15 cellular contexts compared by ENCODE assay signal in the genomic region with DNA sequence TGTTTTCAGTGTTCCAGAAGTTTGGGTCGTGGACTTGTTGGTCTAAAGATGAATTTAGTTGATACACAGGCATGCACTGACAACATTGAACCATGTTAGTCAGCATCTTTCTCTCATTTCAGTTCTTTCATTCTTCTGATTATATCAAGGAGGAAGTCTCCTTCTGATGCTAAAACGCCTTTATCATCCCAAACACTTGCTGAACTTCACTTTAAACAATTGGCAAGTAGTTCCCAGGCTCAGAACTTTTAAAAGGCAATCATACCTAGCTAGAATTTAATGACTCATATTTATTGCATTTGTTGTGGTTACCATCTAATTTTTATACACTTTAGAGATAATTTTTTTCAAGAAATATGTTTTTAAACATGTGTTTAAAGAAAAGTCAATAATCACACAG.
"Had no signal": no experiment of that assay in that cellular context is flagged by ENCODE, and none has a peak within 500 bp of the region (broad histone marks: within the 10 kb centered on the region; RNA-seq: fewer than 3 reads in every experiment).

No MANE protein-coding gene starts in this region.

- DNase-seq: activated CD4-positive, alpha-beta memory T cell treated with anti-CD3 and anti-CD28 coated beads for 36 hours; activated naive CD4-positive, alpha-beta T cell treated with anti-CD3 and anti-CD28 coated beads, Interleukin-2, amount 10 ng/mL, durations not matched to agents 7 days and 5 days; activated T-cell treated with anti-CD3 and anti-CD28 coated beads, Interleukin-2, amount 50 U/mL, for 24 hours; effector CD8-positive, alpha-beta T cell; esophagus squamous epithelium; glutamatergic neuron; nephron progenitor cell; occipital lobe; stimulated activated CD4-positive, alpha-beta T cell treated with anti-CD3 and anti-CD28 coated beads, Interleukin-1b, Interleukin-23, amount 100 ng/mL, for 48 hours; stomach; T-cell; T1000; testis; WERI-Rb-1 had no signal

- H3K27me3 ChIP-seq: esophagus squamous epithelium, stomach, testis had no signal

- H3K36me3 ChIP-seq: WERI-Rb-1 had no signal

- H3K4me3 ChIP-seq: esophagus squamous epithelium, stomach, testis had no signal

- H3K27ac ChIP-seq: testis, WERI-Rb-1 had no signal

- H3K9me3 ChIP-seq: esophagus squamous epithelium, stomach, testis had no signal

- ATAC-seq: sciatic nerve, T-cell had no signal
